ENCODE assay signal across 8 cellular contexts in genomic region chr10:101060951-101061813, GRCh38. TPM values are rescaled to one million over a fixed set of nuclear protein-coding genes. Genes with fewer than 3 reads are reported as not detected.
DNase-seq lines count a peak whose midpoint lies in the region; ATAC-seq and TF ChIP-seq lines count a peak whose summit lies in the region.

No MANE protein-coding gene starts in this region.

- ATAC-seq in GM21528 (IDR thresholded peaks at IDR 0.05; ENCODE audit: low FRiP score, unreplicated experiment), result peak; percentile 54
- ATAC-seq in IMR-90 (ENCODE audit: low read depth), result peak; percentile 90
- peak; percentile 61 for ATAC-seq in foreskin keratinocyte

- peaks cover 8% of the 10 kb centered on the region for H3K9me1 ChIP-seq in IMR-90 (ENCODE audit: insufficient read depth, low read length)

- peak overlapping the region; percentile 100 for H3K56ac ChIP-seq in IMR-90 (ENCODE audit: extremely low read depth, insufficient read depth, low read length)

- H3F3A ChIP-seq in DOHH2 (ENCODE audit: control insufficient read depth, insufficient read depth), result peaks cover 9% of the 10 kb centered on the region
- peaks cover 20% of the 10 kb centered on the region for H3F3A ChIP-seq in PC-9 (ENCODE audit: insufficient read depth, low read depth)

- peaks cover 32% of the 10 kb centered on the region for H3K36me3 ChIP-seq in DOHH2 (ENCODE audit: control insufficient read depth, low read length)
- H3K36me3 ChIP-seq in IMR-90 (ENCODE audit: control insufficient read depth, insufficient read depth, low read length), result no peaks in the 10 kb centered on the region
- no peaks in the 10 kb centered on the region for H3K36me3 ChIP-seq in PC-9 (ENCODE audit: low read depth)
- H3K36me3 ChIP-seq in neutrophil, result no peaks in the 10 kb centered on the region
- no peaks in the 10 kb centered on the region for H3K36me3 ChIP-seq in testis (ENCODE audit: low read depth, missing control alignments)

- H2BK5ac ChIP-seq in IMR-90 (ENCODE audit: low read depth, low read length, poor library complexity, severe bottlenecking), result peak overlapping the region; percentile 99

- H2AK5ac ChIP-seq in IMR-90 (ENCODE audit: low read depth, low read length), result peak overlapping the region; percentile 99

- peak overlapping the region; percentile 100 for H3K23ac ChIP-seq in IMR-90 (ENCODE audit: low read depth, low read length)

- DNase-seq in IMR-90 (peak; percentile 91), PC-9 (peak; percentile 73 to 93), activated gamma-delta T cell (lab: John Stamatoyannopoulos, UW) (peak; percentile 75), foreskin keratinocyte (peak in 1 of 2 donors; percentile 86), testis (peak; percentile 95)

- H3K18ac ChIP-seq in IMR-90 (ENCODE audit: low read depth, low read length), result peak overlapping the region; percentile 99

- dilution Hi-C loops in IMR-90 (cut with HindIII; ENCODE audit: low sequenced_read_pairs, unreplicated experiment), result no loop called here

- in situ Hi-C loops in IMR-90 (cut with MboI; ENCODE audit: low sequenced_read_pairs), result no loop called here

- TF ChIP-seq CTCF in DOHH2 (IDR thresholded peaks at IDR 0.05; ENCODE audit: low read depth, low read length, poor library complexity, severe bottlenecking) (no peak), IMR-90 (conservative IDR thresholded peaks at IDR 0.05; ENCODE audit: low read depth, low read length) (no peak), PC-9 (conservative IDR thresholded peaks at IDR 0.05) (no peak), foreskin keratinocyte (conservative IDR thresholded peaks at IDR 0.05) (no peak), neutrophil (IDR thresholded peaks at IDR 0.05) (peak; percentile 37), testis (IDR thresholded peaks at IDR 0.05) (no peak)

- H3K4me1 ChIP-seq in DOHH2 (ENCODE audit: control insufficient read depth, low read length) (peaks cover 74% of the 10 kb centered on the region), IMR-90 (ENCODE audit: control insufficient read depth, insufficient read depth, low read length) (peaks cover 20% of the 10 kb centered on the region), PC-9 (replicated peaks; ENCODE audit: insufficient read depth) (peaks cover 26% of the 10 kb centered on the region), foreskin keratinocyte (peaks cover 7% of the 10 kb centered on the region), neutrophil (ENCODE audit: control insufficient read depth in 1 of 2, insufficient read depth in 1 of 2, low read depth in 1 of 2, low read length in 1 of 2) (peaks cover 45 to 47% of the 10 kb centered on the region in 2 experiments), testis (peaks cover 30% of the 10 kb centered on the region)

- peak overlapping the region; percentile 98 for H4K5ac ChIP-seq in IMR-90 (ENCODE audit: low read depth, low read length)

- intact Hi-C loops in IMR-90 (cut with micrococcal nuclease), result loop anchor here (2.0 kb wide), 1 partner anchor 82 kb away; no protein-coding TSS in a partner anchor
- intact Hi-C loops in PC-9 (cut with micrococcal nuclease; ENCODE audit: unreplicated experiment), result loop anchor here (1.0 kb wide), 1 partner anchor 81 kb away; no protein-coding TSS in a partner anchor
- intact Hi-C loops in testis (cut with DNase I; ENCODE audit: low total_unique reads), result no loop called here

- POLR2A ChIA-PET in IMR-90 (lab: Charles Lee; ENCODE audit: unreplicated experiment) (interaction anchor here (0.6 to 1.3 kb wide), 6 partner anchors 9 to 1472 kb away, joined by 3 to 22 read pairs (median 7); no protein-coding TSS in a partner anchor), PC-9 (lab: Charles Lee; ENCODE audit: unreplicated experiment) (interaction anchor here (0.5 to 0.6 kb wide), 2 partner anchors 18 to 304 kb away, joined by 3 to 12 read pairs; no protein-coding TSS in a partner anchor)

- BruUV-seq in IMR-90 (replicated peaks; lab: Mats Ljungman, UMichigan) (no TSS peak), PC-9 (replicated peaks; lab: Mats Ljungman, UMichigan) (no TSS peak)

- CTCF ChIA-PET in IMR-90 (lab: Yijun Ruan, JAX) (interaction anchor here (0.6 to 2.1 kb wide), 11 partner anchors 9 to 547 kb away, joined by 3 to 14 read pairs (median 4); no protein-coding TSS in a partner anchor), PC-9 (lab: Charles Lee) (interaction anchor here (0.5 to 1.2 kb wide), 4 partner anchors 19 to 1443 kb away, joined by 3 to 6 read pairs (median 4); partner anchors contain the start of gene SUFU)

- TF ChIP-seq POLR2A in IMR-90 (IDR thresholded peaks at IDR 0.05; ENCODE audit: low read depth, low read length) (peak; percentile 82), testis (IDR thresholded peaks at IDR 0.05) (no peak)

- H3K4ac ChIP-seq in IMR-90 (ENCODE audit: low read depth, low read length), result peak overlapping the region; percentile 100

- H3K9ac ChIP-seq in IMR-90 (ENCODE audit: low read depth, low read length), result peak overlapping the region; percentile 96

- H3K79me2 ChIP-seq in DOHH2 (ENCODE audit: control insufficient read depth, low read length) (peaks cover 43% of the 10 kb centered on the region), PC-9 (ENCODE audit: low read depth) (peaks cover 40% of the 10 kb centered on the region)

- peak overlapping the region; percentile 100 for H2AFZ ChIP-seq in IMR-90 (replicated peaks; ENCODE audit: low read length, poor library complexity)
- peak overlapping the region; percentile 93 for H2AFZ ChIP-seq in PC-9

- H2BK120ac ChIP-seq in IMR-90 (ENCODE audit: low read depth, low read length), result peak overlapping the region; percentile 100

- peak overlapping the region; percentile 100 for H2AK9ac ChIP-seq in IMR-90 (replicated peaks; ENCODE audit: low read depth, low read length, poor library complexity)

- H3K79me1 ChIP-seq in IMR-90 (ENCODE audit: low read depth in 1 of 2, low read length in 2 of 2), result peaks cover 0 to 42% of the 10 kb centered on the region in 2 experiments; a peak in 3 of 4 replicates

- H2BK20ac ChIP-seq in IMR-90 (ENCODE audit: low read depth, low read length), result peak overlapping the region; percentile 99

- H3K27me3 ChIP-seq in DOHH2 (ENCODE audit: control insufficient read depth, low read length) (peaks cover 14% of the 10 kb centered on the region), IMR-90 (ENCODE audit: control insufficient read depth, insufficient read depth, low read length) (no peaks in the 10 kb centered on the region), PC-9 (ENCODE audit: insufficient read depth, low read depth) (no peaks in the 10 kb centered on the region), foreskin keratinocyte (peaks cover 23% of the 10 kb centered on the region), neutrophil (peaks cover 55% of the 10 kb centered on the region), testis (no peaks in the 10 kb centered on the region)

- peak overlapping the region; percentile 100 for H4K91ac ChIP-seq in IMR-90 (ENCODE audit: insufficient read depth, low read depth, low read length)

- H3K9me3 ChIP-seq in DOHH2 (ENCODE audit: control insufficient read depth, insufficient read depth, low read length), result no peaks in the 10 kb centered on the region
- no peaks in the 10 kb centered on the region for H3K9me3 ChIP-seq in IMR-90 (ENCODE audit: control insufficient read depth, insufficient read depth, low read length)
- H3K9me3 ChIP-seq in PC-9 (ENCODE audit: insufficient read depth, low read depth), result no peaks in the 10 kb centered on the region
- H3K9me3 ChIP-seq in neutrophil, result no peaks in the 10 kb centered on the region
- H3K9me3 ChIP-seq in testis, result no peaks in the 10 kb centered on the region

- peak overlapping the region; percentile 100 for H3K14ac ChIP-seq in IMR-90 (replicated peaks; ENCODE audit: low read depth, low read length)

- peak overlapping the region; percentile 98 to 99 for H4K8ac ChIP-seq in IMR-90 (ENCODE audit: low read depth in 2 of 2, low read length in 2 of 2)

- H2BK15ac ChIP-seq in IMR-90 (ENCODE audit: low read depth, low read length), result peak overlapping the region; percentile 100

- H4K20me1 ChIP-seq in DOHH2 (ENCODE audit: control insufficient read depth, insufficient read depth, low read depth, low read length), result peaks cover 7% of the 10 kb centered on the region; the same call in 1 of the 2 replicates
- no peaks in the 10 kb centered on the region; the same call in none of the 2 replicates for H4K20me1 ChIP-seq in IMR-90 (ENCODE audit: insufficient read depth, low read length)
- no peaks in the 10 kb centered on the region for H4K20me1 ChIP-seq in PC-9 (ENCODE audit: insufficient read depth)

- H3K27ac ChIP-seq in DOHH2 (ENCODE audit: low read depth, low read length) (peak overlapping the region; percentile 88), IMR-90 (ENCODE audit: insufficient read depth, low read length) (peak overlapping the region; percentile 97), PC-9 (peak overlapping the region; percentile 86), foreskin keratinocyte (peak overlapping the region; percentile 98), neutrophil (peak overlapping the region; percentile 55), testis (peak overlapping the region; percentile 99)

- WGBS in IMR-90 (ENCODE audit: extremely low coverage in 2 of 2, insufficient read length in 1 of 2), 2 experiments, result 1% methylated on average over 38 of the region's 76 CpGs; no CpG with 5 or more reads in 1 of the 2 experiments
- 1 to 2% methylated on average over 23 to 72 of the region's 76 CpGs for WGBS in testis, 2 donors

- peak overlapping the region; percentile 76 for H3K4me2 ChIP-seq in DOHH2 (ENCODE audit: low read length)
- peak overlapping the region; percentile 97 for H3K4me2 ChIP-seq in IMR-90 (ENCODE audit: low read depth, low read length)
- H3K4me2 ChIP-seq in PC-9, result peak overlapping the region; percentile 79

- H3K9me2 ChIP-seq in DOHH2 (replicated peaks; ENCODE audit: control insufficient read depth, low read length), result no peaks in the 10 kb centered on the region
- H3K9me2 ChIP-seq in PC-9 (ENCODE audit: insufficient read depth), result no peaks in the 10 kb centered on the region

- TF ChIP-seq RAD21 in IMR-90 (IDR thresholded peaks at IDR 0.05; ENCODE audit: low read length), result no peak

- H3K4me3 ChIP-seq in DOHH2 (ENCODE audit: low read length) (peak overlapping the region; percentile 91), IMR-90 (ENCODE audit: insufficient read depth, low read depth, low read length) (peak overlapping the region; percentile 81), PC-9 (peak overlapping the region; percentile 62), neutrophil (ENCODE audit: low read depth in 1 of 2, low read length in 1 of 2) (peak overlapping the region; percentile 99), testis (peak overlapping the region; percentile 74 to 94)

RNA-seq across cellular contexts. Expression of gene KAZALD1, which starts 0.6 kb away (rescaled TPM):
- total RNA-seq in IMR-90 (2012; rRNA removed) (8.1 and 9.1 TPM in 2 replicates), PC-9 (2021) (19.7 and 21.2 TPM in 2 replicates), foreskin keratinocyte (0.27 and 0.32 TPM in 2 replicates), testis (10 to 100 TPM in 1 of 2 donors, 1 to 10 TPM in 1; 6.4 to 11.0 TPM)
- polyA plus RNA-seq in IMR-90 (2012; rRNA removed) (18.6 and 18.7 TPM in 2 replicates), foreskin keratinocyte (0.26 and 0.37 TPM in 2 replicates), testis (ENCODE audit: insufficient read depth, low read depth, low replicate concordance) (6.8 TPM)
- 19.1 and 20.1 TPM in 2 replicates for polyA plus RNA-seq in IMR-90 (2012; cell fraction: cytosol; rRNA removed)
- polyA plus RNA-seq in IMR-90 (2012; cell fraction: nucleus; rRNA removed; ENCODE audit: low replicate concordance), result 20.7 and 36.8 TPM in 2 replicates

RNA-seq across cellular contexts. Expression of gene SFXN3, which starts 30.1 kb away (rescaled TPM):
- 53.3 and 64.7 TPM in 2 replicates for total RNA-seq in IMR-90 (2012; rRNA removed)
- polyA plus RNA-seq in IMR-90 (2012; rRNA removed), result 67.6 and 77.2 TPM in 2 replicates
- polyA plus RNA-seq in IMR-90 (2012; cell fraction: cytosol; rRNA removed), result 36.7 and 46.7 TPM in 2 replicates
- polyA plus RNA-seq in IMR-90 (2012; cell fraction: nucleus; rRNA removed; ENCODE audit: low replicate concordance), result 417 and 427 TPM in 2 replicates
- 30.6 and 35.2 TPM in 2 replicates for total RNA-seq in PC-9 (2021)
- total RNA-seq in foreskin keratinocyte, result 38.8 and 46.0 TPM in 2 replicates
- polyA plus RNA-seq in foreskin keratinocyte, result 24.1 and 27.9 TPM in 2 replicates
- total RNA-seq in testis, result 100 to 1,000 TPM in 1 of 2 donors, 10 to 100 TPM in 1; 70.7 to 125 TPM
- 38.5 TPM for polyA plus RNA-seq in testis (ENCODE audit: insufficient read depth, low read depth, low replicate concordance)

RNA-seq across cellular contexts. Expression of gene PDZD7, which starts 30.3 kb away (rescaled TPM):
- 0.83 and 0.90 TPM in 2 replicates for total RNA-seq in IMR-90 (2012; rRNA removed)
- 1.5 and 1.8 TPM in 2 replicates for polyA plus RNA-seq in IMR-90 (2012; rRNA removed)
- polyA plus RNA-seq in IMR-90 (2012; cell fraction: cytosol; rRNA removed), result 0.97 and 2.0 TPM in 2 replicates
- 6.5 and 8.7 TPM in 2 replicates for polyA plus RNA-seq in IMR-90 (2012; cell fraction: nucleus; rRNA removed; ENCODE audit: low replicate concordance)
- total RNA-seq in PC-9 (2021), result 2.3 and 2.8 TPM in 2 replicates
- 0.85 TPM in 2 replicates for total RNA-seq in foreskin keratinocyte
- 0.61 and 0.82 TPM in 2 replicates for polyA plus RNA-seq in foreskin keratinocyte
- 1 to 10 TPM; 2.2 to 3.5 TPM for total RNA-seq in testis
- 1.6 TPM for polyA plus RNA-seq in testis (ENCODE audit: insufficient read depth, low read depth, low replicate concordance)
